Comparison of ENCODE assay signal across 26 cellular contexts in genomic region chr9:123523828-123524227, GRCh38.
"Had no signal": no experiment of that assay in that cellular context is flagged by ENCODE, and none has a peak within 500 bp of the region (broad histone marks: within the 10 kb centered on the region; RNA-seq: fewer than 3 reads in every experiment).

No MANE protein-coding gene starts in this region.

- H3K36me3 Mint-ChIP-seq: natural killer cell treated with Interleukin-12 subunit alpha and Interleukin-12 subunit beta and Interleukin-15 and Interleukin-18, amount 100 ng/mL, for 72 hours; neural progenitor cell; stimulated activated effector memory CD8-positive, alpha-beta T cell treated with anti-CD3 and anti-CD28 coated beads, Interleukin-12 subunit alpha, Interleukin-12 subunit beta, amount 100 ng/mL, for 72 hours had no signal

- H3K27me3 ChIP-seq: neural progenitor cell, ovary, right lobe of liver, sigmoid colon, stomach, tibial artery, transverse colon, upper lobe of left lung, vagina had no signal

- DNase-seq: naive thymus-derived CD8-positive, alpha-beta T cell; occipital lobe; ovary; posterior cingulate gyrus; psoas muscle; right cardiac atrium; right lobe of liver; sigmoid colon; small intestine; stimulated activated CD4-positive, alpha-beta T cell treated with anti-CD3 and anti-CD28 coated beads, Interleukin-15, amount 100 ng/mL, for 24 hours; stimulated activated CD4-positive, alpha-beta T cell treated with anti-CD3 and anti-CD28 coated beads, Interleukin-2, amount 100 ng/mL, for 24 hours; stimulated activated CD4-positive, alpha-beta T cell treated with anti-CD3 and anti-CD28 coated beads, Interleukin-2, amount 100 ng/mL, for 48 hours; stimulated activated CD4-positive, alpha-beta T cell treated with anti-CD3 and anti-CD28 coated beads, Interleukin-4, amount 100 ng/mL, for 24 hours; stimulated activated naive B cell treated with anti-CD40 and anti-IgM and Interleukin-4, amounts not matched to agents 10 μg/mL and 1 μg/mL and 100 μg/mL, for 72 hours; stimulated activated naive CD4-positive, alpha-beta T cell treated with Interleukin-2 at 50 U/mL for 16 hours; stomach; tibial artery; transverse colon; upper lobe of left lung had no signal

- H3K27ac Mint-ChIP-seq: naive thymus-derived CD8-positive, alpha-beta T cell; natural killer cell treated with Interleukin-12 subunit alpha and Interleukin-12 subunit beta and Interleukin-15 and Interleukin-18, amount 100 ng/mL, for 72 hours; neural progenitor cell; progenitor cell of endocrine pancreas; stimulated activated effector memory CD8-positive, alpha-beta T cell treated with anti-CD3 and anti-CD28 coated beads, Interleukin-12 subunit alpha, Interleukin-12 subunit beta, amount 100 ng/mL, for 72 hours; stimulated activated naive B cell treated with anti-CD40 and anti-IgM and Interleukin-4, amounts not matched to agents 10 μg/mL and 1 μg/mL and 100 μg/mL, for 72 hours; stimulated activated naive CD8-positive, alpha-beta T cell treated with anti-CD3 and anti-CD28 coated beads, Interleukin-15, Interleukin-2, amounts not matched to agents 100 ng/mL and 50 ng/mL, for 24 hours had no signal

- H3K27me3 Mint-ChIP-seq: naive thymus-derived CD8-positive, alpha-beta T cell; natural killer cell treated with Interleukin-12 subunit alpha and Interleukin-12 subunit beta and Interleukin-15 and Interleukin-18, amount 100 ng/mL, for 72 hours; progenitor cell of endocrine pancreas; stimulated activated naive B cell treated with anti-CD40 and anti-IgM and Interleukin-4, amounts not matched to agents 10 μg/mL and 1 μg/mL and 100 μg/mL, for 72 hours; stimulated activated naive CD8-positive, alpha-beta T cell treated with anti-CD3 and anti-CD28 coated beads, Interleukin-15, Interleukin-2, amounts not matched to agents 100 ng/mL and 50 ng/mL, for 24 hours had no signal

- H3K4me1 ChIP-seq: neural progenitor cell, parathyroid adenoma, psoas muscle, sigmoid colon, stomach, tibial artery, transverse colon, upper lobe of left lung, vagina had no signal

- H3K9me3 ChIP-seq: ovary, psoas muscle, right lobe of liver, sigmoid colon, stomach, tibial artery, transverse colon, upper lobe of left lung, vagina had no signal

- H3K36me3 ChIP-seq: neural progenitor cell, ovary, right lobe of liver, sigmoid colon, stomach, transverse colon, upper lobe of left lung, vagina had no signal

- H3K4me1 Mint-ChIP-seq: stimulated activated effector memory CD8-positive, alpha-beta T cell treated with anti-CD3 and anti-CD28 coated beads, Interleukin-12 subunit alpha, Interleukin-12 subunit beta, amount 100 ng/mL, for 72 hours; stimulated activated naive B cell treated with anti-CD40 and anti-IgM and Interleukin-4, amounts not matched to agents 10 μg/mL and 1 μg/mL and 100 μg/mL, for 72 hours had no signal

- H3K27ac ChIP-seq: neural progenitor cell, ovary, parathyroid adenoma, psoas muscle, right lobe of liver, sigmoid colon, stomach, tibial artery, transverse colon, upper lobe of left lung, vagina had no signal

- H3K4me3 Mint-ChIP-seq: naive thymus-derived CD8-positive, alpha-beta T cell; natural killer cell treated with Interleukin-12 subunit alpha and Interleukin-12 subunit beta and Interleukin-15 and Interleukin-18, amount 100 ng/mL, for 72 hours; neural progenitor cell; stimulated activated effector memory CD8-positive, alpha-beta T cell treated with anti-CD3 and anti-CD28 coated beads, Interleukin-12 subunit alpha, Interleukin-12 subunit beta, amount 100 ng/mL, for 72 hours; stimulated activated naive B cell treated with anti-CD40 and anti-IgM and Interleukin-4, amounts not matched to agents 10 μg/mL and 1 μg/mL and 100 μg/mL, for 72 hours; stimulated activated naive CD8-positive, alpha-beta T cell treated with anti-CD3 and anti-CD28 coated beads, Interleukin-15, Interleukin-2, amounts not matched to agents 100 ng/mL and 50 ng/mL, for 24 hours had no signal

- H3K9me3 Mint-ChIP-seq: naive thymus-derived CD8-positive, alpha-beta T cell; natural killer cell treated with Interleukin-12 subunit alpha and Interleukin-12 subunit beta and Interleukin-15 and Interleukin-18, amount 100 ng/mL, for 72 hours; neural progenitor cell; stimulated activated effector memory CD8-positive, alpha-beta T cell treated with anti-CD3 and anti-CD28 coated beads, Interleukin-12 subunit alpha, Interleukin-12 subunit beta, amount 100 ng/mL, for 72 hours; stimulated activated naive B cell treated with anti-CD40 and anti-IgM and Interleukin-4, amounts not matched to agents 10 μg/mL and 1 μg/mL and 100 μg/mL, for 72 hours; stimulated activated naive CD8-positive, alpha-beta T cell treated with anti-CD3 and anti-CD28 coated beads, Interleukin-15, Interleukin-2, amounts not matched to agents 100 ng/mL and 50 ng/mL, for 24 hours had no signal

- H3K4me3 ChIP-seq: neural progenitor cell, ovary, psoas muscle, right lobe of liver, sigmoid colon, stomach, tibial artery, transverse colon, upper lobe of left lung, vagina had no signal
